In genomic region chr2:219251656-219252055, GRCh38 we compare ENCODE assay signal across 1 cellular context.
TF ChIP-seq lines count a peak whose summit lies in the region.

No MANE protein-coding gene starts in this region.

TF ChIP-seq in HepG2, 621 proteins besides CTCF, POLR2A, EP300 and RAD21:
- TF ChIP-seq ETS1 (CRISPR knock-in tag; IDR thresholded peaks at IDR 0.05) = no peak
- TF ChIP-seq ZNF530 (CRISPR knock-in tag; IDR thresholded peaks at IDR 0.05; ENCODE audit: low read depth) = no peak
- no peak for TF ChIP-seq MED8 (CRISPR knock-in tag; IDR thresholded peaks at IDR 0.05; ENCODE audit: insufficient replicate concordance)
- no peak for TF ChIP-seq HMGXB4 (CRISPR knock-in tag; IDR thresholded peaks at IDR 0.05; ENCODE audit: borderline replicate concordance in 1 of 2, low read depth in 1 of 2)
- TF ChIP-seq TRIM22 (IDR thresholded peaks at IDR 0.05) = no peak
- no peak for TF ChIP-seq RARG (CRISPR knock-in tag; IDR thresholded peaks at IDR 0.05; ENCODE audit: low read depth)
- no peak for TF ChIP-seq ZNF775 (CRISPR knock-in tag; IDR thresholded peaks at IDR 0.05; ENCODE audit: borderline replicate concordance)
- no peak for TF ChIP-seq ZNF275 (CRISPR knock-in tag; IDR thresholded peaks at IDR 0.05; ENCODE audit: borderline replicate concordance)
